ENCODE assay signal across 13 cellular contexts in genomic region chr1:157044326-157044725, GRCh38. TPM values are rescaled to one million over a fixed set of nuclear protein-coding genes. Genes with fewer than 3 reads are reported as not detected.
A peak's percentile ranks its signal among the peaks of the same experiment; 100 is the strongest.
DNase-seq lines count a peak whose midpoint lies in the region; ATAC-seq and TF ChIP-seq lines count a peak whose summit lies in the region.
"Had no signal": no experiment of that assay in that cellular context is flagged by ENCODE, and none has a peak within 500 bp of the region (broad histone marks: within the 10 kb centered on the region; RNA-seq: fewer than 3 reads in every experiment).

No MANE protein-coding gene starts in this region.

- no peak for TF ChIP-seq POLR2A in uterus (IDR thresholded peaks at IDR 0.05)

- ATAC-seq in mucosa of descending colon = no peak

- TF ChIP-seq CTCF in choroid plexus epithelial cell (conservative IDR thresholded peaks at IDR 0.05; ENCODE audit: low read depth, low read length) = no peak
- no peak for TF ChIP-seq CTCF in mucosa of descending colon (IDR thresholded peaks at IDR 0.05)
- TF ChIP-seq CTCF in uterus (IDR thresholded peaks at IDR 0.05) = no peak

- intact Hi-C loops in mucosa of descending colon (cut with DNase I, micrococcal nuclease) (no loop called here), uterus (cut with DNase I; ENCODE audit: low total_unique reads) (no loop called here)

- H3K4me1 Mint-ChIP-seq in activated naive CD8-positive, alpha-beta T cell (ENCODE audit: low read depth) = peaks cover 16% of the 10 kb centered on the region
- H3K4me1 Mint-ChIP-seq in activated naive CD8-positive, alpha-beta T cell treated with anti-CD3 and anti-CD28 coated beads for 36 hours = peaks cover 17% of the 10 kb centered on the region

- H3K9me3 ChIP-seq in mucosa of descending colon (no peaks in the 10 kb centered on the region), uterus (no peaks in the 10 kb centered on the region)

- H3K27me3 Mint-ChIP-seq in activated naive CD8-positive, alpha-beta T cell = peaks cover 46% of the 10 kb centered on the region
- peaks cover 83% of the 10 kb centered on the region for H3K27me3 Mint-ChIP-seq in activated naive CD8-positive, alpha-beta T cell treated with anti-CD3 and anti-CD28 coated beads for 36 hours

- H3K27me3 ChIP-seq in uterus = no peaks in the 10 kb centered on the region

- H3K36me3 ChIP-seq in mucosa of descending colon (ENCODE audit: low read depth) = no peaks in the 10 kb centered on the region
- H3K36me3 ChIP-seq in uterus = no peaks in the 10 kb centered on the region

- no peak for DNase-seq in activated naive CD8-positive, alpha-beta T cell treated with anti-CD3 and anti-CD28 coated beads for 36 hours
- DNase-seq in choroid plexus epithelial cell (ENCODE audit: low read depth) (no peak), mucosa of descending colon (no peak), uterus (no peak), hepatic stellate cell (ENCODE audit: low spot score) (no peak), HuH-7 (ENCODE audit: low spot score) (no peak)
- no peak for DNase-seq in activated CD4-positive, alpha-beta T cell treated with anti-CD3 and anti-CD28 coated beads for 1 hour
- DNase-seq: activated CD4-positive, alpha-beta T cell treated with anti-CD3 and anti-CD28 coated beads for 4 hours; AML-193; effector CD8-positive, alpha-beta T cell; NCI-H510A treated with DMSO at 0.1 percent for 48 hours had no signal

- H3K9me3 Mint-ChIP-seq in activated naive CD8-positive, alpha-beta T cell (ENCODE audit: low read depth) = no peaks in the 10 kb centered on the region
- no peaks in the 10 kb centered on the region for H3K9me3 Mint-ChIP-seq in activated naive CD8-positive, alpha-beta T cell treated with anti-CD3 and anti-CD28 coated beads for 36 hours

- H3K36me3 Mint-ChIP-seq in activated naive CD8-positive, alpha-beta T cell = no peaks in the 10 kb centered on the region
- no peaks in the 10 kb centered on the region for H3K36me3 Mint-ChIP-seq in activated naive CD8-positive, alpha-beta T cell treated with anti-CD3 and anti-CD28 coated beads for 36 hours

- peak overlapping the region; percentile 44 for H3K4me3 Mint-ChIP-seq in activated naive CD8-positive, alpha-beta T cell
- no peak overlapping the region for H3K4me3 Mint-ChIP-seq in activated naive CD8-positive, alpha-beta T cell treated with anti-CD3 and anti-CD28 coated beads for 36 hours

- peak overlapping the region in 1 of 2 donors; percentile 91 for H3K27ac ChIP-seq in uterus

- H3K4me3 ChIP-seq in choroid plexus epithelial cell (ENCODE audit: low read depth, low read length) = peak overlapping the region; percentile 75
- H3K4me3 ChIP-seq in mucosa of descending colon = peak overlapping the region; percentile 40
- H3K4me3 ChIP-seq in uterus = peak overlapping the region; percentile 2 to 71

- H3K27ac Mint-ChIP-seq in activated naive CD8-positive, alpha-beta T cell = no peak overlapping the region
- no peak overlapping the region for H3K27ac Mint-ChIP-seq in activated naive CD8-positive, alpha-beta T cell treated with anti-CD3 and anti-CD28 coated beads for 36 hours

- H3K4me1 ChIP-seq in mucosa of descending colon (ENCODE audit: low read depth) = peaks cover 35% of the 10 kb centered on the region
- H3K4me1 ChIP-seq in uterus = peaks cover 5% of the 10 kb centered on the region in 2 donors

RNA-seq across cellular contexts. Expression of gene ARHGEF11, which starts 1.2 kb away (rescaled TPM):
- 1 to 10 TPM; 2.8 to 3.3 TPM for total RNA-seq in activated naive CD8-positive, alpha-beta T cell treated with anti-CD3 and anti-CD28 coated beads for 36 hours
- 10 to 100 TPM; 47.7 to 75.1 (median 60.0) TPM for total RNA-seq in mucosa of descending colon
- 10 to 100 TPM; 28.2 to 65.3 (median 40.5) TPM for total RNA-seq in uterus

RNA-seq across cellular contexts. Expression of gene ETV3L, which starts 55.3 kb away (rescaled TPM):
- not detected for total RNA-seq in activated naive CD8-positive, alpha-beta T cell treated with anti-CD3 and anti-CD28 coated beads for 36 hours
- total RNA-seq in mucosa of descending colon (not detected), uterus (not detected)
- total RNA-seq: pulmonary artery endothelial cell had no signal

Comparison
In these comparisons a context has a peak if more than half of its experiments do, and no peak if none do; other contexts are left out.
1. RNA of gene ARHGEF11, which starts 1.2 kb away (total RNA-seq): 47.7 to 75.1 TPM in mucosa of descending colon and 28.2 to 65.3 TPM in uterus; 2.8 to 3.3 TPM in activated naive CD8-positive, alpha-beta T cell treated with anti-CD3 and anti-CD28 coated beads for 36 hours; every median in the first group is over 4 times any median in the second.
2. Peak in every context shown above with its lines, with median percentiles within 50 percentile points of each other: H3K4me3 ChIP-seq.